ENCODE assay signal across 8 cellular contexts in genomic region chr3:127590282-127590592, GRCh38. TPM values are rescaled to one million over a fixed set of nuclear protein-coding genes. Genes with fewer than 3 reads are reported as not detected.
DNase-seq lines count a peak whose midpoint lies in the region; ATAC-seq and TF ChIP-seq lines count a peak whose summit lies in the region.

No MANE protein-coding gene starts in this region.

- no peaks in the 10 kb centered on the region for H3K36me3 Mint-ChIP-seq in neural crest cell (ENCODE audit: low read depth)

- ATAC-seq in Right ventricle myocardium inferior: peak; percentile 67
- ATAC-seq in HG02970 (IDR thresholded peaks at IDR 0.05; ENCODE audit: low FRiP score, unreplicated experiment): peak; percentile 42

- H3K4me1 Mint-ChIP-seq in neural crest cell: peaks cover 35% of the 10 kb centered on the region

- H3K4me3 Mint-ChIP-seq in neural crest cell: peak overlapping the region; percentile 88

- H3K27me3 Mint-ChIP-seq in neural crest cell (ENCODE audit: low read depth): peaks cover 5% of the 10 kb centered on the region

- intact Hi-C loops in Right ventricle myocardium inferior (cut with DNase I) (loop anchor here (5.0 kb wide), 2 partner anchors 82 to 232 kb away; partner anchors contain the start of genes ABTB1 and MGLL), cardiac septum (cut with DNase I) (loop anchor here (1.0 to 5.0 kb wide), 3 partner anchors 15 to 462 kb away; partner anchors contain the start of genes ABTB1 and SEC61A1)

- DNase-seq in Right ventricle myocardium inferior (ENCODE audit: missing footprints) (no peak), cardiac septum (ENCODE audit: low spot score) (no peak), T-helper 9 cell (peak; percentile 20), epithelial cell of esophagus (ENCODE audit: low read depth) (no peak), neural crest cell (ENCODE audit: low read depth, low spot score) (peak; percentile 23), globus pallidus (ENCODE audit: low spot score) (no peak), NCI-H2171 (lab: John Stamatoyannopoulos, UW) (no peak)

- H3K4me3 ChIP-seq in epithelial cell of esophagus (ENCODE audit: low read length): peak overlapping the region; percentile 77

- TF ChIP-seq CTCF in epithelial cell of esophagus (IDR thresholded peaks at IDR 0.05; ENCODE audit: insufficient read depth, low read depth, low read length, missing control alignments) (no peak), neural crest cell (conservative IDR thresholded peaks at IDR 0.05) (no peak)

- H3K27ac Mint-ChIP-seq in neural crest cell (ENCODE audit: unreplicated experiment): no peak overlapping the region

- no peaks in the 10 kb centered on the region for H3K9me3 Mint-ChIP-seq in neural crest cell

RNA-seq across cellular contexts. Expression of gene TPRA1, which starts 0.3 kb away (rescaled TPM):
- total RNA-seq in Right ventricle myocardium inferior: 21.3 TPM
- 17.3 TPM for total RNA-seq in cardiac septum
- 27.2 and 27.4 TPM in 2 replicates for total RNA-seq in neural crest cell

RNA-seq across cellular contexts. Expression of gene MCM2, which starts 8.0 kb away (rescaled TPM):
- total RNA-seq in Right ventricle myocardium inferior: 6.9 TPM
- total RNA-seq in cardiac septum: 5.5 TPM
- total RNA-seq in neural crest cell: 223 and 228 TPM in 2 replicates

RNA-seq across cellular contexts. Expression of gene PODXL2, which starts 38.7 kb away (rescaled TPM):
- total RNA-seq in Right ventricle myocardium inferior (1.4 TPM), cardiac septum (2.2 TPM), neural crest cell (70.8 and 74.0 TPM in 2 replicates)

Comparison
In these comparisons a context has a peak if more than half of its experiments do, and no peak if none do; other contexts are left out.
1. DNase-seq: peak in T-helper 9 cell (single experiment) and neural crest cell (single experiment); none in Right ventricle myocardium inferior (single experiment), cardiac septum (single experiment), epithelial cell of esophagus (single experiment), globus pallidus (single experiment) and NCI-H2171 (single experiment).
2. RNA of gene MCM2, which starts 8.0 kb away (total RNA-seq): 223 to 228 TPM in neural crest cell; 6.9 TPM in Right ventricle myocardium inferior (single experiment) and 5.5 TPM in cardiac septum (single experiment); every median in the first group is over 10 times any median in the second.
3. RNA of gene PODXL2, which starts 38.7 kb away (total RNA-seq): 70.8 to 74.0 TPM in neural crest cell; 2.2 TPM in cardiac septum (single experiment) and 1.4 TPM in Right ventricle myocardium inferior (single experiment); every median in the first group is over 10 times any median in the second.